Comparison of ENCODE assay signal across 20 cellular contexts in the genomic region with DNA sequence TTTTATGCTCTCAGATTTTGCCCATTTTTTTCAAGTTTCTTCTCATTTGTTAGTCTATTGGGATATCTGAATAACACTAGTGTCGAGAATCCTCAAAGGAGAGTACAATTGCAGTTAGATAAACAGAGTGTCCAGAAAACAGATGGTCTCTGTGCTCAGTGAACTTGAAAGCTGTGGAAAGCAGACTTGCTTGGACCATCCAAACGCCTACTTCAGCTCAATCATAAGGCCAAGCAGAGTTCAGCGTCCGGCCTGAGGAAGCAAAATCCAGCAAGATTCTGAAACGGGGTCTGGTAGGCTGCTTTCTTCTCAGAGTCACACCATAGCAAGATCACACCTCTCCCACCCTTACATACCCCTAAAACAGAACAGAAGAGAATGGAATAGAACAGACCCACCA. TPM values are rescaled to one million over a fixed set of nuclear protein-coding genes. Genes with fewer than 3 reads are reported as not detected.
A peak's percentile ranks its signal among the peaks of the same experiment; 100 is the strongest.
DNase-seq lines count a peak whose midpoint lies in the region; ATAC-seq, FAIRE-seq and TF ChIP-seq lines count a peak whose summit lies in the region.
"Had no signal": no experiment of that assay in that cellular context is flagged by ENCODE, and none has a peak within 500 bp of the region (broad histone marks: within the 10 kb centered on the region; RNA-seq: fewer than 3 reads in every experiment).

No MANE protein-coding gene starts in this region.

- in situ Hi-C loops in HepG2 (cut with HindIII; ENCODE audit: extremely low pct_ligation_motif_present, low pct_unique_long_range_greater_than_20kb): no loop called here

- POLR2A ChIA-PET in HepG2 (lab: Yijun Ruan, JAX): no interaction called here

- no peak overlapping the region for H3K4me2 ChIP-seq in HepG2 (ENCODE audit: low read depth, low read length)
- H3K4me2 ChIP-seq: GM23338 had no signal

- H2AFZ ChIP-seq in HepG2 (ENCODE audit: low read length): no peak overlapping the region
- H2AFZ ChIP-seq: GM23338 had no signal

- FAIRE-seq in HepG2 (lab: Jason Lieb, UNC): no peak
- FAIRE-seq: D721Med, GM12878 had no signal

- TF ChIP-seq RAD21 in HepG2 (CRISPR knock-in tag; IDR thresholded peaks at IDR 0.05): no peak

- H3K9ac ChIP-seq in endocrine pancreas (ENCODE audit: control insufficient read depth, insufficient read depth, low read length): peak overlapping the region; percentile 13
- no peak overlapping the region for H3K9ac ChIP-seq in HepG2 (ENCODE audit: insufficient read depth, low read depth, low read length)

- TF ChIP-seq EP300 in HepG2 (IDR thresholded peaks at IDR 0.05; ENCODE audit: low read depth in 2 of 2, low read length in 2 of 2) (no peak), HepG2 (CRISPR knock-in tag; IDR thresholded peaks at IDR 0.05; ENCODE audit: borderline replicate concordance) (no peak)

- 6% methylated on average over 5 of the region's 5 CpGs for WGBS in HepG2 (ENCODE audit: low lambda C conversion rate)

- no peaks in the 10 kb centered on the region for H3K36me3 ChIP-seq in endocrine pancreas (ENCODE audit: control insufficient read depth, insufficient read depth, low read length)
- H3K36me3 ChIP-seq in HepG2 (replicated peaks in 1 of 2; ENCODE audit: control insufficient read depth in 1 of 2, insufficient read depth in 2 of 2, low read length in 2 of 2): no peaks in the 10 kb centered on the region

- no peak for TF ChIP-seq CTCF in HepG2 (CRISPR knock-in tag; IDR thresholded peaks at IDR 0.05)

- ATAC-seq in sciatic nerve (peak; percentile 90), HepG2 (no peak)
- ATAC-seq: GM12878, GM23338, HCT116 had no signal

- CTCF ChIA-PET in HepG2 (lab: Yijun Ruan, JAX; ENCODE audit: low intra/inter-chr PET ratio, low total read pairs): no interaction called here

- no peaks in the 10 kb centered on the region for H3K9me3 ChIP-seq in endocrine pancreas (ENCODE audit: control insufficient read depth, low read length)
- H3K9me3 ChIP-seq in HepG2 (ENCODE audit: low read length): no peaks in the 10 kb centered on the region

- H3K27me3 ChIP-seq in endocrine pancreas (ENCODE audit: control insufficient read depth, insufficient read depth, low read length): no peaks in the 10 kb centered on the region
- no peaks in the 10 kb centered on the region; a peak in 1 of 5 replicates for H3K27me3 ChIP-seq in HepG2 (ENCODE audit: control insufficient read depth in 1 of 2, insufficient read depth in 2 of 2, low read length in 2 of 2)

- TF ChIP-seq POLR2A in HepG2 (IDR thresholded peaks at IDR 0.05; ENCODE audit: insufficient read depth in 1 of 2, low read depth in 2 of 2, low read length in 2 of 2): no peak

- H4K20me1 ChIP-seq in HepG2 (ENCODE audit: insufficient read depth, low read length): no peaks in the 10 kb centered on the region

- no peaks in the 10 kb centered on the region for H3K79me2 ChIP-seq in HepG2 (ENCODE audit: insufficient read depth, low read length)

- no TSS peak for BruUV-seq in HepG2 (replicated peaks; lab: Mats Ljungman, UMichigan)

- no peak overlapping the region for H3K27ac ChIP-seq in HepG2 (ENCODE audit: extremely low read length, insufficient read depth, low read length)

- H3K4me3 ChIP-seq in endocrine pancreas (ENCODE audit: control insufficient read depth, insufficient read depth, low read length) (no peak overlapping the region), HepG2 (replicated peaks in 1 of 3; ENCODE audit: insufficient read depth in 1 of 3, low read depth in 2 of 3, low read length in 3 of 3) (no peak overlapping the region)
- H3K4me3 ChIP-seq: GM12878, GM23338 had no signal

- DNase-seq in left kidney (ENCODE audit: low read depth, low spot score): peak; percentile 11
- no peak for DNase-seq in sciatic nerve (ENCODE audit: low spot score)
- DNase-seq in NCI-H2171 treated with DMSO at 0.1 percent for 48 hours (lab: John Stamatoyannopoulos, UW): no peak
- DNase-seq in HepG2 (ENCODE audit: low spot score): no peak
- DNase-seq in activated CD4-positive, alpha-beta T cell treated with anti-CD3 and anti-CD28 coated beads, Interleukin-2, amount 50 U/mL, for 48 hours: no peak
- DNase-seq: C1 segment of cervical spinal cord; CD4-positive, alpha-beta memory T cell; DMS 273 treated with DMSO at 0.1 percent for 48 hours; DMS79; EL; GDM1; H9 had no signal

- H3K4me1 ChIP-seq in endocrine pancreas (ENCODE audit: control insufficient read depth, insufficient read depth, low read length): peaks cover 6% of the 10 kb centered on the region
- no peaks in the 10 kb centered on the region for H3K4me1 ChIP-seq in HepG2 (ENCODE audit: insufficient read depth, low read length)

- intact Hi-C loops in sciatic nerve (cut with DNase I): no loop called here
- intact Hi-C loops in HepG2 (cut with micrococcal nuclease; ENCODE audit: unreplicated experiment): no loop called here

TF ChIP-seq in HepG2, 621 proteins besides CTCF, POLR2A, EP300 and RAD21 (continues in another document):
- TF ChIP-seq NCOA1 (CRISPR knock-in tag; IDR thresholded peaks at IDR 0.05) (no peak), FOXO1 (CRISPR knock-in tag; IDR thresholded peaks at IDR 0.05) (no peak), SYNCRIP (IDR thresholded peaks at IDR 0.05; ENCODE audit: insufficient read depth, low read depth, low read length) (no peak), ZBTB44 (CRISPR knock-in tag; IDR thresholded peaks at IDR 0.05) (no peak), TBP (CRISPR knock-in tag; IDR thresholded peaks at IDR 0.05) (no peak)

RNA-seq across cellular contexts. Expression of gene UGT3A1, which starts 35.9 kb away (rescaled TPM):
- total RNA-seq in sciatic nerve: not detected
- not detected in 2 replicates for total RNA-seq in HepG2 (2016; rRNA removed; fragmentation: Illumina TruSeq; extraction: Trizol)
- total RNA-seq in HepG2 (2016; cell fraction: cytosol; rRNA removed; fragmentation: Illumina TruSeq; extraction: Trizol; ENCODE audit: low read depth): not detected in 2 replicates
- total RNA-seq in HepG2 (2016; cell fraction: insoluble cytoplasmic fraction; rRNA removed; fragmentation: Illumina TruSeq; extraction: Trizol): not detected in 2 replicates
- not detected in 2 replicates for total RNA-seq in HepG2 (2016; cell fraction: membrane; rRNA removed; fragmentation: Illumina TruSeq; extraction: Trizol)
- not detected in 2 replicates for total RNA-seq in HepG2 (2016; cell fraction: nucleus; rRNA removed; fragmentation: Illumina TruSeq; extraction: Trizol)
- not detected in 2 replicates for polyA plus RNA-seq in HepG2 (2011; rRNA removed)
- not detected in 2 replicates for polyA plus RNA-seq in HepG2 (2011; cell fraction: cytosol; rRNA removed)
- polyA plus RNA-seq in HepG2 (2011; cell fraction: nucleus; rRNA removed): not detected in 2 replicates
- not detected in 2 replicates for polyA plus RNA-seq in HepG2 (2012)
- polyA plus RNA-seq in HepG2 (2016; cell fraction: cytosol; fragmentation: Illumina TruSeq; extraction: Trizol; ENCODE audit: low read depth): not detected in 2 replicates
- not detected in 2 replicates for polyA plus RNA-seq in HepG2 (2016; cell fraction: insoluble cytoplasmic fraction; fragmentation: Illumina TruSeq; extraction: Trizol; ENCODE audit: low read depth)
- not detected in 2 replicates for polyA plus RNA-seq in HepG2 (2016; cell fraction: membrane; fragmentation: Illumina TruSeq; extraction: Trizol; ENCODE audit: low read depth)
- polyA plus RNA-seq in HepG2 (2016; cell fraction: nucleus; fragmentation: Illumina TruSeq; extraction: Trizol; ENCODE audit: insufficient read depth, low read depth): not detected in 2 replicates
- polyA minus RNA-seq in HepG2 (2011; rRNA and poly(A)+ RNA removed; ENCODE audit: low replicate concordance): not detected in 2 replicates
- not detected in 2 replicates for polyA minus RNA-seq in HepG2 (2011; cell fraction: cytosol; rRNA and poly(A)+ RNA removed)
- polyA minus RNA-seq in HepG2 (2011; cell fraction: nucleus; rRNA and poly(A)+ RNA removed): not detected in 2 replicates
- total RNA-seq: A172; CD4-positive, alpha-beta memory T cell; GM12878; H4 had no signal
- polyA plus RNA-seq: BJ; CD4-positive, alpha-beta memory T cell; GM12878 had no signal

RNA-seq across cellular contexts. Expression of gene UGT3A2, which starts 39.6 kb away (rescaled TPM):
- total RNA-seq in sciatic nerve (not detected), HepG2 (2016; rRNA removed; fragmentation: Illumina TruSeq; extraction: Trizol) (not detected in 2 replicates)
- not detected in 2 replicates for total RNA-seq in HepG2 (2016; cell fraction: cytosol; rRNA removed; fragmentation: Illumina TruSeq; extraction: Trizol; ENCODE audit: low read depth)
- not detected in 2 replicates for total RNA-seq in HepG2 (2016; cell fraction: insoluble cytoplasmic fraction; rRNA removed; fragmentation: Illumina TruSeq; extraction: Trizol)
- not detected in 2 replicates for total RNA-seq in HepG2 (2016; cell fraction: membrane; rRNA removed; fragmentation: Illumina TruSeq; extraction: Trizol)
- not detected in 2 replicates for total RNA-seq in HepG2 (2016; cell fraction: nucleus; rRNA removed; fragmentation: Illumina TruSeq; extraction: Trizol)
- polyA plus RNA-seq in HepG2 (2011; rRNA removed): not detected in 2 replicates
- polyA plus RNA-seq in HepG2 (2011; cell fraction: cytosol; rRNA removed): not detected in 2 replicates
- polyA plus RNA-seq in HepG2 (2011; cell fraction: nucleus; rRNA removed): not detected in 2 replicates
- not detected in 2 replicates for polyA plus RNA-seq in HepG2 (2012)
- polyA plus RNA-seq in HepG2 (2016; cell fraction: cytosol; fragmentation: Illumina TruSeq; extraction: Trizol; ENCODE audit: low read depth): not detected in 2 replicates
- polyA plus RNA-seq in HepG2 (2016; cell fraction: insoluble cytoplasmic fraction; fragmentation: Illumina TruSeq; extraction: Trizol; ENCODE audit: low read depth): not detected in 2 replicates
- not detected in 2 replicates for polyA plus RNA-seq in HepG2 (2016; cell fraction: membrane; fragmentation: Illumina TruSeq; extraction: Trizol; ENCODE audit: low read depth)
- polyA plus RNA-seq in HepG2 (2016; cell fraction: nucleus; fragmentation: Illumina TruSeq; extraction: Trizol; ENCODE audit: insufficient read depth, low read depth): not detected in 2 replicates
- polyA minus RNA-seq in HepG2 (2011; rRNA and poly(A)+ RNA removed; ENCODE audit: low replicate concordance): not detected in 2 replicates
- polyA minus RNA-seq in HepG2 (2011; cell fraction: cytosol; rRNA and poly(A)+ RNA removed): not detected in 2 replicates
- polyA minus RNA-seq in HepG2 (2011; cell fraction: nucleus; rRNA and poly(A)+ RNA removed): not detected in 2 replicates
- total RNA-seq: A172; CD4-positive, alpha-beta memory T cell had no signal
- polyA plus RNA-seq: BJ had no signal
